In genomic region chr2:179071810-179072355, GRCh38 we compare ENCODE assay signal across 28 cellular contexts. TPM values are rescaled to one million over a fixed set of nuclear protein-coding genes. Genes with fewer than 3 reads are reported as not detected.
"Had no signal": no experiment of that assay in that cellular context is flagged by ENCODE, and none has a peak within 500 bp of the region (broad histone marks: within the 10 kb centered on the region; RNA-seq: fewer than 3 reads in every experiment).

No MANE protein-coding gene starts in this region.

- ATAC-seq: naive thymus-derived CD8-positive, alpha-beta T cell; natural killer cell treated with Interleukin-12 subunit alpha and Interleukin-12 subunit beta and Interleukin-15 and Interleukin-18, amount 100 ng/mL, for 72 hours; psoas muscle; right lobe of liver; stimulated activated memory B cell treated with anti-CD40 and anti-IgM and Interleukin-4, amounts not matched to agents 10 μg/mL and 1 μg/mL and 100 μg/mL, for 72 hours; stimulated activated naive CD8-positive, alpha-beta T cell treated with anti-CD3 and anti-CD28 coated beads, Interleukin-15, amount 100 ng/mL, for 72 hours; stimulated activated naive CD8-positive, alpha-beta T cell treated with anti-CD3 and anti-CD28 coated beads, Interleukin-15, Interleukin-2, amounts not matched to agents 100 U/mL and 50 U/mL, for 24 hours; upper lobe of right lung had no signal

- FAIRE-seq: small intestine had no signal

- DNase-seq: naive thymus-derived CD8-positive, alpha-beta T cell; nephron progenitor cell; occipital lobe; ovary; posterior cingulate gyrus; psoas muscle; right cardiac atrium; right lobe of liver; sigmoid colon; small intestine; stimulated activated CD4-positive, alpha-beta T cell treated with anti-CD3 and anti-CD28 coated beads, Interleukin-15, amount 100 ng/mL, for 24 hours; stimulated activated CD4-positive, alpha-beta T cell treated with anti-CD3 and anti-CD28 coated beads, Interleukin-2, amount 100 ng/mL, for 24 hours; stimulated activated CD4-positive, alpha-beta T cell treated with anti-CD3 and anti-CD28 coated beads, Interleukin-2, amount 100 ng/mL, for 48 hours; stimulated activated CD4-positive, alpha-beta T cell treated with anti-CD3 and anti-CD28 coated beads, Interleukin-4, amount 100 ng/mL, for 24 hours; stimulated activated CD8-positive, alpha-beta memory T cell treated with anti-CD3 and anti-CD28 coated beads, Interleukin-4, amount 100 ng/mL, for 48 hours; stimulated activated naive CD4-positive, alpha-beta T cell; stimulated activated naive CD8-positive, alpha-beta T cell treated with anti-CD3 and anti-CD28 coated beads, Interleukin-15, amount 100 ng/mL, for 72 hours; stimulated activated naive CD8-positive, alpha-beta T cell treated with anti-CD3 and anti-CD28 coated beads, Interleukin-15, Interleukin-2, amounts not matched to agents 100 U/mL and 50 U/mL, for 24 hours; substantia nigra; testis; tibial artery; transverse colon; upper lobe of right lung; uterus had no signal

RNA-seq across cellular contexts. Expression of gene CCDC141, which starts 21.9 kb away (rescaled TPM):
- total RNA-seq: neural crest cell, osteoblast had no signal
